1 cellular context compared by ENCODE assay signal in genomic region chr20:62118113-62119043, GRCh38.
TF ChIP-seq lines count a peak whose summit lies in the region.

No MANE protein-coding gene starts in this region.

TF ChIP-seq in H1, 55 proteins besides CTCF, POLR2A, EP300 and RAD21:
- TF ChIP-seq JUN (IDR thresholded peaks at IDR 0.05; ENCODE audit: low read depth, low read length) = no peak
